2 cellular contexts compared by ENCODE assay signal in genomic region chr9:98901843-98902242, GRCh38. TPM values are rescaled to one million over a fixed set of nuclear protein-coding genes. Genes with fewer than 3 reads are reported as not detected.
"Had no signal": no experiment of that assay in that cellular context is flagged by ENCODE, and none has a peak within 500 bp of the region (broad histone marks: within the 10 kb centered on the region; RNA-seq: fewer than 3 reads in every experiment).

No MANE protein-coding gene starts in this region.

RNA-seq across cellular contexts. Expression of gene COL15A1, which starts 41.9 kb away (rescaled TPM):
- total RNA-seq: HepG2, HT-29 had no signal
- polyA plus RNA-seq: HepG2 had no signal
